In genomic region chr12:67269632-67270578, GRCh38 we compare ENCODE assay signal across 8 cellular contexts. TPM values are rescaled to one million over a fixed set of nuclear protein-coding genes. Genes with fewer than 3 reads are reported as not detected.
A peak's percentile ranks its signal among the peaks of the same experiment; 100 is the strongest.
DNase-seq lines count a peak whose midpoint lies in the region; ATAC-seq and TF ChIP-seq lines count a peak whose summit lies in the region.

No MANE protein-coding gene starts in this region.

- peak overlapping the region; percentile 81 to 84 for H3K4me3 ChIP-seq in CD4-positive, alpha-beta memory T cell (ENCODE audit: low read length in 2 of 2)
- peak overlapping the region; percentile 92 for H3K4me3 ChIP-seq in trophoblast cell (ENCODE audit: low read depth, low read length)

- no peaks in the 10 kb centered on the region for H3K9me3 Mint-ChIP-seq in CD4-positive, alpha-beta memory T cell
- no peaks in the 10 kb centered on the region for H3K9me3 Mint-ChIP-seq in type B pancreatic cell

- peak overlapping the region; percentile 98 for H4K91ac ChIP-seq in trophoblast cell (ENCODE audit: low read depth, low read length)

- peak overlapping the region; percentile 100 for H2BK120ac ChIP-seq in trophoblast cell (ENCODE audit: insufficient read depth, low read length, poor library complexity)

- peak overlapping the region; percentile 100 for H3K18ac ChIP-seq in trophoblast cell (ENCODE audit: low read length)

- TF ChIP-seq CTCF in type B pancreatic cell (conservative IDR thresholded peaks at IDR 0.05), result peak; percentile 39

- H3K27ac ChIP-seq in CD4-positive, alpha-beta memory T cell (ENCODE audit: low read depth, low read length), result peak overlapping the region; percentile 97
- H3K27ac ChIP-seq in trophoblast cell (ENCODE audit: low read depth, low read length), result peak overlapping the region; percentile 100

- intact Hi-C loops in CD4-positive, alpha-beta memory T cell (cut with micrococcal nuclease), result loop anchor here (1.0 to 10.0 kb wide), 11 partner anchors 108 to 1969 kb away; partner anchors contain the start of genes CPM, CPSF6, LLPH and MDM1
- intact Hi-C loops in head of caudate nucleus (cut with DNase I), result no loop called here

- DNase-seq in CD4-positive, alpha-beta memory T cell, result peak; percentile 48 to 69 (median 52)
- DNase-seq in HK-2 (ENCODE audit: unreplicated experiment) (peak; percentile 46), RKO (ENCODE audit: low spot score) (peak; percentile 62), head of caudate nucleus (peak in 39 of 42 donors; percentile 11 to 75 (median 50)), trophoblast cell (peak; percentile 4 to 45), type B pancreatic cell (ENCODE audit: extremely low spot score, unreplicated experiment) (peak; percentile 75)
- DNase-seq in activated naive CD4-positive, alpha-beta T cell (lab: John Stamatoyannopoulos, UW), result peak; percentile 35 to 47 (median 41)

- no peaks in the 10 kb centered on the region for H3K27me3 ChIP-seq in CD4-positive, alpha-beta memory T cell (ENCODE audit: insufficient read depth, low read length)
- no peaks in the 10 kb centered on the region for H3K27me3 ChIP-seq in trophoblast cell (ENCODE audit: insufficient read depth, low read length)

- peaks cover 35 to 61% (median 47%) of the 10 kb centered on the region in 4 donors for H3K4me1 Mint-ChIP-seq in CD4-positive, alpha-beta memory T cell
- H3K4me1 Mint-ChIP-seq in type B pancreatic cell (ENCODE audit: unreplicated experiment), result peaks cover 21% of the 10 kb centered on the region

- peak overlapping the region; percentile 90 for H3K4me2 ChIP-seq in trophoblast cell (ENCODE audit: low read length)

- peak overlapping the region; percentile 98 for H2BK5ac ChIP-seq in trophoblast cell (ENCODE audit: low read depth, low read length, poor library complexity)

- peak overlapping the region; percentile 99 for H4K12ac ChIP-seq in trophoblast cell (ENCODE audit: low read depth, low read length)

- POLR2A ChIA-PET in CD4-positive, alpha-beta memory T cell (lab: Charles Lee; ENCODE audit: partially characterized antibody), result interaction anchor here (0.6 to 2.2 kb wide), 30 partner anchors 10 to 1538 kb away, joined by 3 to 22 read pairs (median 4); partner anchors contain the start of genes DYRK2, IFNG-AS1, MDM2 and NUP107

- no peaks in the 10 kb centered on the region for H3K9me3 ChIP-seq in CD4-positive, alpha-beta memory T cell (ENCODE audit: control insufficient read depth in 1 of 2, low read length in 2 of 2)
- no peaks in the 10 kb centered on the region for H3K9me3 ChIP-seq in trophoblast cell (ENCODE audit: insufficient read depth, low read depth, low read length)

- peaks cover 53% of the 10 kb centered on the region for H3K4me1 ChIP-seq in CD4-positive, alpha-beta memory T cell (ENCODE audit: insufficient read depth, low read length)
- H3K4me1 ChIP-seq in trophoblast cell (ENCODE audit: control insufficient read depth in 1 of 2, insufficient read depth in 2 of 2, low read length in 2 of 2), result peaks cover 0 to 2% of the 10 kb centered on the region in 2 experiments

- H3K9ac ChIP-seq in trophoblast cell (ENCODE audit: low read length), result peak overlapping the region; percentile 94

- H3K79me1 ChIP-seq in trophoblast cell (ENCODE audit: low read length), result peaks cover 14% of the 10 kb centered on the region

- peak overlapping the region; percentile 98 for H4K8ac ChIP-seq in trophoblast cell (ENCODE audit: low read depth, low read length)

- no peaks in the 10 kb centered on the region for H3K36me3 ChIP-seq in CD4-positive, alpha-beta memory T cell (ENCODE audit: insufficient read depth, low read length)
- H3K36me3 ChIP-seq in trophoblast cell (ENCODE audit: control insufficient read depth in 1 of 2, insufficient read depth in 2 of 2, low read length in 2 of 2), result peaks cover 0 to 2% of the 10 kb centered on the region in 2 experiments

- H3K27me3 Mint-ChIP-seq in CD4-positive, alpha-beta memory T cell, result no peaks in the 10 kb centered on the region
- no peaks in the 10 kb centered on the region for H3K27me3 Mint-ChIP-seq in type B pancreatic cell

- peak overlapping the region; percentile 92 to 99 (median 98) for H3K4me3 Mint-ChIP-seq in CD4-positive, alpha-beta memory T cell
- H3K4me3 Mint-ChIP-seq in type B pancreatic cell, result peak overlapping the region; percentile 93

- H2AK5ac ChIP-seq in trophoblast cell (ENCODE audit: low read length), result peak overlapping the region; percentile 71

- peak overlapping the region; percentile 100 for H3K14ac ChIP-seq in trophoblast cell (ENCODE audit: low read length)

- ATAC-seq in GM19397 (IDR thresholded peaks at IDR 0.05; ENCODE audit: unreplicated experiment), result peak; percentile 15

- H3K27ac Mint-ChIP-seq in CD4-positive, alpha-beta memory T cell, result peak overlapping the region; percentile 95 to 100 (median 99)
- H3K27ac Mint-ChIP-seq in type B pancreatic cell, result peak overlapping the region; percentile 100

- H3K23ac ChIP-seq in trophoblast cell (ENCODE audit: low read length), result no peak overlapping the region

- no CpG with 5 or more reads among the region's 61 CpGs for WGBS in trophoblast cell (ENCODE audit: extremely low coverage, insufficient coverage, insufficient read length)

- peak overlapping the region; percentile 97 for H2AFZ ChIP-seq in trophoblast cell (ENCODE audit: insufficient read depth, low read length, poor library complexity)

- H3K4ac ChIP-seq in trophoblast cell (ENCODE audit: low read depth, low read length), result peak overlapping the region; percentile 98

- no peak overlapping the region for H2BK12ac ChIP-seq in trophoblast cell (ENCODE audit: low read length)

- H3K79me2 ChIP-seq in trophoblast cell (ENCODE audit: control insufficient read depth, insufficient read depth, low read length, poor library complexity), result peaks cover 20% of the 10 kb centered on the region

- CTCF ChIA-PET in CD4-positive, alpha-beta memory T cell (lab: Charles Lee; ENCODE audit: partially characterized antibody), result interaction anchor here (1.2 to 1.9 kb wide), 6 partner anchors 9 to 1539 kb away, joined by 3 to 6 read pairs (median 5); no protein-coding TSS in a partner anchor

- H3K36me3 Mint-ChIP-seq in CD4-positive, alpha-beta memory T cell, result peaks cover 2 to 10% of the 10 kb centered on the region in 2 donors
- peaks cover 2% of the 10 kb centered on the region for H3K36me3 Mint-ChIP-seq in type B pancreatic cell

RNA-seq across cellular contexts. Expression of gene CAND1, which starts 0.7 kb away (rescaled TPM):
- 100 to 1,000 TPM; 124 TPM for total RNA-seq in CD4-positive, alpha-beta memory T cell
- 10 to 100 TPM; 75.5 to 78.4 TPM for polyA plus RNA-seq in CD4-positive, alpha-beta memory T cell
- 85.1 and 87.6 TPM in 2 replicates for polyA plus RNA-seq in trophoblast cell (2013)
- total RNA-seq in type B pancreatic cell (ENCODE audit: low replicate concordance), result 181 and 219 TPM in 2 replicates

Comparison
In these comparisons a context has a peak if more than half of its experiments do, and no peak if none do; other contexts are left out.
1. Peak in every context shown above with its lines: DNase-seq, ATAC-seq, H3K4me3 ChIP-seq and H3K27ac ChIP-seq.
2. DNase-seq: peak in every context shown above with its lines; median percentile 75 in type B pancreatic cell; 62 in RKO; 52 in CD4-positive, alpha-beta memory T cell; 50 in head of caudate nucleus; 46 in HK-2; 41 in activated naive CD4-positive, alpha-beta T cell; 24 in trophoblast cell.